Comparison of ENCODE assay signal across 7 cellular contexts in the genomic region with DNA sequence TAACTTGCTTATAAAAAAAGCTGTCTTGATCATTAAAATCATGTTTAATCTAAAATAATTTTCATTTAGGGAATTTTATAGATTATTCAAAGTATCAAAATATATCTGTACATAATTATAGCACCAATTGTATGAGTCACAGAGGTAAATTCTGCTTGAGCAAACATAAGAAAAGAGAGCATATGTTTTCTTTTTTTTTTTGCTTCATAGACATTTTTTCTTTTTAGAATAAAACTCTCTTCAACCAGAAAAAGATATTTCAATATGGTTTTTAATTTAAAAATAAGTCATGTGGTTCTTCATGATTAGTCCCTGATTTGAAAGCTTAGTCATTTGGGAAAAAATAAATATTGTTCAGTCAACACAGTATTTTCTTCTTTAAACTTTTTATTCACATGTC.
DNase-seq lines count a peak whose midpoint lies in the region; ATAC-seq, FAIRE-seq and TF ChIP-seq lines count a peak whose summit lies in the region.
"Not testable (repeated sequence)": the region's sequence is repeated elsewhere in the genome, so short reads cannot be mapped to it uniquely, and the experiment has no call there.

No MANE protein-coding gene starts in this region.

- H3K4ac ChIP-seq in IMR-90 (ENCODE audit: low read depth, low read length): not testable (repeated sequence)

- not testable (repeated sequence) for H3K4me2 ChIP-seq in IMR-90 (ENCODE audit: low read depth, low read length); HepG2 (ENCODE audit: low read depth, low read length)

- H3K56ac ChIP-seq in IMR-90 (ENCODE audit: extremely low read depth, insufficient read depth, low read length): not testable (repeated sequence)

- H2AK5ac ChIP-seq in IMR-90 (ENCODE audit: low read depth, low read length): not testable (repeated sequence)

- not testable (repeated sequence) for H2BK120ac ChIP-seq in IMR-90 (ENCODE audit: low read depth, low read length)

- FAIRE-seq in A204.1 (lab: Jason Lieb, UNC): peak; percentile 91
- FAIRE-seq in TTC549 (lab: Jason Lieb, UNC): peak; percentile 45
- peak; percentile 47 for FAIRE-seq in colon (lab: Jason Lieb, UNC)
- peak; percentile 24 for FAIRE-seq in frontal cortex (lab: Jason Lieb, UNC)
- not testable (repeated sequence) for FAIRE-seq in HepG2 (lab: Jason Lieb, UNC)

- not testable (repeated sequence) for H3K27me3 ChIP-seq in IMR-90 (ENCODE audit: control insufficient read depth, insufficient read depth, low read length); HepG2 (ENCODE audit: control insufficient read depth in 1 of 2, insufficient read depth in 2 of 2, low read length in 2 of 2)

- not testable (repeated sequence) for H3K23ac ChIP-seq in IMR-90 (ENCODE audit: low read depth, low read length)

- intact Hi-C loops in IMR-90 (cut with micrococcal nuclease); HepG2 (cut with micrococcal nuclease; ENCODE audit: unreplicated experiment): not testable (repeated sequence)

- in situ Hi-C loops in IMR-90 (cut with MboI; ENCODE audit: low sequenced_read_pairs); HepG2 (cut with HindIII; ENCODE audit: extremely low pct_ligation_motif_present, low pct_unique_long_range_greater_than_20kb): not testable (repeated sequence)

- not testable (repeated sequence) for H3K79me1 ChIP-seq in IMR-90 (ENCODE audit: low read depth in 1 of 2, low read length in 2 of 2)

- not testable (repeated sequence) for H3K9me1 ChIP-seq in IMR-90 (ENCODE audit: insufficient read depth, low read length)

- not testable (repeated sequence) for TF ChIP-seq EP300 in HepG2 (IDR thresholded peaks at IDR 0.05; ENCODE audit: low read depth in 2 of 2, low read length in 2 of 2); HepG2 (CRISPR knock-in tag; IDR thresholded peaks at IDR 0.05; ENCODE audit: borderline replicate concordance)

- not testable (repeated sequence) for H3K27ac ChIP-seq in IMR-90 (ENCODE audit: insufficient read depth, low read length); HepG2 (ENCODE audit: extremely low read length, insufficient read depth, low read length)

- not testable (repeated sequence) for TF ChIP-seq POLR2A in IMR-90 (IDR thresholded peaks at IDR 0.05; ENCODE audit: low read depth, low read length); HepG2 (IDR thresholded peaks at IDR 0.05; ENCODE audit: insufficient read depth in 1 of 2, low read depth in 2 of 2, low read length in 2 of 2)

- H4K20me1 ChIP-seq in IMR-90 (ENCODE audit: insufficient read depth, low read length); HepG2 (ENCODE audit: insufficient read depth, low read length): not testable (repeated sequence)

- POLR2A ChIA-PET in IMR-90 (lab: Charles Lee; ENCODE audit: unreplicated experiment); HepG2 (lab: Yijun Ruan, JAX): not testable (repeated sequence)

- dilution Hi-C loops in IMR-90 (cut with HindIII; ENCODE audit: low sequenced_read_pairs, unreplicated experiment): not testable (repeated sequence)

- not testable (repeated sequence) for H4K8ac ChIP-seq in IMR-90 (ENCODE audit: low read depth in 2 of 2, low read length in 2 of 2)

- not testable (repeated sequence) for H2BK15ac ChIP-seq in IMR-90 (ENCODE audit: low read depth, low read length)

- DNase-seq in DMS53 (lab: John Stamatoyannopoulos, UW): peak; percentile 18
- not testable (repeated sequence) for DNase-seq in IMR-90; frontal cortex (ENCODE audit: low spot score in 2 of 2); HepG2 (ENCODE audit: low spot score)

- H3K9me3 ChIP-seq in IMR-90 (ENCODE audit: control insufficient read depth, insufficient read depth, low read length): not testable (repeated sequence)
- H3K9me3 ChIP-seq in HepG2 (ENCODE audit: low read length): peaks cover 24% of the 10 kb centered on the region; the same call in 1 of the 2 replicates

- not testable (repeated sequence) for H3K18ac ChIP-seq in IMR-90 (ENCODE audit: low read depth, low read length)

- not testable (repeated sequence) for H3K36me3 ChIP-seq in IMR-90 (ENCODE audit: control insufficient read depth, insufficient read depth, low read length); HepG2 (replicated peaks in 1 of 2; ENCODE audit: control insufficient read depth in 1 of 2, insufficient read depth in 2 of 2, low read length in 2 of 2)

- CTCF ChIA-PET in IMR-90 (lab: Yijun Ruan, JAX); HepG2 (lab: Yijun Ruan, JAX; ENCODE audit: low intra/inter-chr PET ratio, low total read pairs): not testable (repeated sequence)

- H2BK5ac ChIP-seq in IMR-90 (ENCODE audit: low read depth, low read length, poor library complexity, severe bottlenecking): not testable (repeated sequence)

- BruUV-seq in IMR-90 (replicated peaks; lab: Mats Ljungman, UMichigan); HepG2 (replicated peaks; lab: Mats Ljungman, UMichigan): not testable (repeated sequence)

- TF ChIP-seq RAD21 in IMR-90 (IDR thresholded peaks at IDR 0.05; ENCODE audit: low read length); HepG2 (CRISPR knock-in tag; IDR thresholded peaks at IDR 0.05): not testable (repeated sequence)

- H2AK9ac ChIP-seq in IMR-90 (replicated peaks; ENCODE audit: low read depth, low read length, poor library complexity): not testable (repeated sequence)

- H3K4me3 ChIP-seq in IMR-90 (ENCODE audit: insufficient read depth, low read depth, low read length); HepG2 (replicated peaks in 1 of 3; ENCODE audit: insufficient read depth in 1 of 3, low read depth in 2 of 3, low read length in 3 of 3): not testable (repeated sequence)

- TF ChIP-seq CTCF in IMR-90 (conservative IDR thresholded peaks at IDR 0.05; ENCODE audit: low read depth, low read length); HepG2 (CRISPR knock-in tag; IDR thresholded peaks at IDR 0.05): not testable (repeated sequence)

- not testable (repeated sequence) for H3K9ac ChIP-seq in IMR-90 (ENCODE audit: low read depth, low read length); HepG2 (ENCODE audit: insufficient read depth, low read depth, low read length)

- not testable (repeated sequence) for H4K91ac ChIP-seq in IMR-90 (ENCODE audit: insufficient read depth, low read depth, low read length)

- not testable (repeated sequence) for H3K14ac ChIP-seq in IMR-90 (replicated peaks; ENCODE audit: low read depth, low read length)

- H4K5ac ChIP-seq in IMR-90 (ENCODE audit: low read depth, low read length): not testable (repeated sequence)

- not testable (repeated sequence) for ATAC-seq in IMR-90 (ENCODE audit: low read depth); HepG2

- H2BK20ac ChIP-seq in IMR-90 (ENCODE audit: low read depth, low read length): not testable (repeated sequence)

- not testable (repeated sequence) for H3K79me2 ChIP-seq in HepG2 (ENCODE audit: insufficient read depth, low read length)

- not testable (repeated sequence) for H2AFZ ChIP-seq in IMR-90 (replicated peaks; ENCODE audit: low read length, poor library complexity); HepG2 (ENCODE audit: low read length)

- H3K4me1 ChIP-seq in IMR-90 (ENCODE audit: control insufficient read depth, insufficient read depth, low read length); HepG2 (ENCODE audit: insufficient read depth, low read length): not testable (repeated sequence)

TF ChIP-seq in IMR-90, 13 proteins besides CTCF, POLR2A, EP300 and RAD21:
- TF ChIP-seq MAFK (IDR thresholded peaks at IDR 0.05; ENCODE audit: low read depth, low read length): peak; percentile 35; the same call in 1 of the 2 replicates

TF ChIP-seq in HepG2, 621 proteins besides CTCF, POLR2A, EP300 and RAD21:
- TF ChIP-seq MAFF (IDR thresholded peaks at IDR 0.05; ENCODE audit: low read depth, low read length) (0 out of 2 replicates have a peak, but pooled peaks have one; percentile 12), MAFK (conservative IDR thresholded peaks at IDR 0.05 in 1 of 2, IDR thresholded peaks at IDR 0.05 in 1 of 2; ENCODE audit: low read length in 2 of 2) (peak; percentile 8 to 56; a peak in 2 of 4 replicates)
TF ChIP-seq in HepG2: peak in this region for 2; not testable (repeated sequence) for 619.
